Comparison of ENCODE assay signal across 26 cellular contexts in the genomic region with DNA sequence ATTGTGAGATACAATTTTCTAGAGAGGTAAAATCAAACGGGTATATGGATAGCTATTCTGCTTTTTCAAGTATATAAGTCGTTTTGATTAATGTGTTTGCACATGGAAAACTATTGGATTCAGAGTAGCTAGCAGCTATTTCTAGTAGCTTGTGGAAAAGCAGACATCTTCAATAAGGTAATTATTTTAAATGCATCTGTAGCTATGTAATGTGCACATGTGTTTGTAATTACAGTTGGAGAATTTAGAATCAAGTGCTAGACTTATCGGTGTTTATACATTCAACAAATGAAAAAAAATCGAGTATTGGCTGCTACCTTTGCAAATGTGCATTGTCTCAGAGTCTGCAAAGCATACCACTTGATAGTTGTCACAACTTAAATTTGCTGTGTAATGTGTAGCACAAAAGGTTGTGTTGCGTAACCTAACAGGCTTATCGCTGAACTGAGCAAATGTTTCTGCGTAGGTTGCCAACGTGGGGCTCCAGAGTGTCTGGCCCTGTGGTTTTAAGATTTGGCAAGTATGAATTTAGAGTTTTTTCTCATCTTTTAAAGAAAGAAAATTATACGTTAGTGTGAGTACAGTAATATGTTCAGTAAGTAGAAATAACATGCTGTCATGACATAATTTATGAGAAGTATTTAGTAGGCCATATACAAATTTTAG. TPM values are rescaled to one million over a fixed set of nuclear protein-coding genes. Genes with fewer than 3 reads are reported as not detected.
DNase-seq lines count a peak whose midpoint lies in the region; ATAC-seq, FAIRE-seq and TF ChIP-seq lines count a peak whose summit lies in the region.
"Had no signal": no experiment of that assay in that cellular context is flagged by ENCODE, and none has a peak within 500 bp of the region (broad histone marks: within the 10 kb centered on the region; RNA-seq: fewer than 3 reads in every experiment).

No MANE protein-coding gene starts in this region.

- H3K4me3 Mint-ChIP-seq in astrocyte (ENCODE audit: unreplicated experiment) = no peak overlapping the region
- H3K4me3 Mint-ChIP-seq: immature natural killer cell; naive B cell; stimulated activated naive CD8-positive, alpha-beta T cell treated with anti-CD3 and anti-CD28 coated beads, Interleukin-15, Interleukin-2, amounts not matched to agents 100 ng/mL and 50 ng/mL, for 24 hours; T-helper 2 cell treated with Interferon-gamma antibody and Interleukin-4, amounts not matched to agents 5 μg/mL and 100 μg/mL, for 36 hours had no signal

- H3K4me3 ChIP-seq in astrocyte (ENCODE audit: insufficient read depth, low read depth, low read length) = no peak overlapping the region
- H3K4me3 ChIP-seq in left lung = no peak overlapping the region
- H3K4me3 ChIP-seq in coronary artery = no peak overlapping the region
- H3K4me3 ChIP-seq in adrenal gland = no peak overlapping the region
- H3K4me3 ChIP-seq: BLaER1, esophagus muscularis mucosa, heart right ventricle, lung, pancreas, sigmoid colon, SJCRH30 had no signal

- H3K9ac ChIP-seq in astrocyte (ENCODE audit: low read length) = no peak overlapping the region
- H3K9ac ChIP-seq: BLaER1 had no signal

- no peaks in the 10 kb centered on the region for H3K36me3 Mint-ChIP-seq in astrocyte (ENCODE audit: low read depth, unreplicated experiment)
- H3K36me3 Mint-ChIP-seq: activated naive CD4-positive, alpha-beta T cell treated with anti-CD3 and anti-CD28 coated beads, Interleukin-2, amount 50 U/mL, for 72 hours; immature natural killer cell; naive B cell had no signal

- H3K27ac ChIP-seq in astrocyte (ENCODE audit: low read depth, low read length) (no peak overlapping the region), left lung (no peak overlapping the region), coronary artery (no peak overlapping the region), adrenal gland (no peak overlapping the region)
- H3K27ac ChIP-seq: BLaER1, esophagus muscularis mucosa, heart right ventricle, pancreas, sigmoid colon, SJCRH30 had no signal

- no peaks in the 10 kb centered on the region for H3K27me3 Mint-ChIP-seq in astrocyte (ENCODE audit: low read depth, unreplicated experiment)
- H3K27me3 Mint-ChIP-seq: naive B cell; stimulated activated naive CD8-positive, alpha-beta T cell treated with anti-CD3 and anti-CD28 coated beads, Interleukin-15, Interleukin-2, amounts not matched to agents 100 ng/mL and 50 ng/mL, for 24 hours had no signal

- H3K4me1 Mint-ChIP-seq in astrocyte (ENCODE audit: low read depth, unreplicated experiment) = no peaks in the 10 kb centered on the region
- H3K4me1 Mint-ChIP-seq: naive B cell had no signal

- no peak overlapping the region for H2AFZ ChIP-seq in astrocyte (ENCODE audit: low read depth, low read length)

- H3K27ac Mint-ChIP-seq in astrocyte (ENCODE audit: unreplicated experiment) = no peak overlapping the region
- H3K27ac Mint-ChIP-seq: activated naive CD4-positive, alpha-beta T cell treated with anti-CD3 and anti-CD28 coated beads, Interleukin-2, amount 50 U/mL, for 72 hours; immature natural killer cell; naive B cell; stimulated activated naive CD8-positive, alpha-beta T cell treated with anti-CD3 and anti-CD28 coated beads, Interleukin-15, Interleukin-2, amounts not matched to agents 100 ng/mL and 50 ng/mL, for 24 hours; T-helper 2 cell treated with Interferon-gamma antibody and Interleukin-4, amounts not matched to agents 5 μg/mL and 100 μg/mL, for 36 hours had no signal

- TF ChIP-seq EP300 in Ishikawa (IDR thresholded peaks at IDR 0.05; ENCODE audit: borderline replicate concordance) = no peak

- H3K27me3 ChIP-seq in astrocyte (ENCODE audit: insufficient read depth, low read length) (no peaks in the 10 kb centered on the region), left lung (no peaks in the 10 kb centered on the region), adrenal gland (no peaks in the 10 kb centered on the region)
- H3K27me3 ChIP-seq: BLaER1, esophagus muscularis mucosa, heart right ventricle, pancreas, sigmoid colon, SJCRH30 had no signal

- intact Hi-C loops in left lung (cut with DNase I) (no loop called here), adrenal gland (cut with DNase I) (no loop called here)

- no peak for TF ChIP-seq CTCF in AG09319 (IDR thresholded peaks at IDR 0.05; ENCODE audit: low read depth, low read length)
- TF ChIP-seq CTCF in astrocyte (IDR thresholded peaks at IDR 0.05; ENCODE audit: insufficient read depth, low read depth, low read length) = no peak
- TF ChIP-seq CTCF in left lung (IDR thresholded peaks at IDR 0.05) = no peak
- TF ChIP-seq CTCF in coronary artery (IDR thresholded peaks at IDR 0.05) = no peak
- TF ChIP-seq CTCF in adrenal gland (IDR thresholded peaks at IDR 0.05) = no peak

- H4K20me1 ChIP-seq in astrocyte (ENCODE audit: insufficient read depth, low read length) = no peaks in the 10 kb centered on the region
- H4K20me1 ChIP-seq: BLaER1 had no signal

- no peak for TF ChIP-seq RAD21 in Ishikawa (IDR thresholded peaks at IDR 0.05; ENCODE audit: low read depth)

- H3K4me1 ChIP-seq in astrocyte (ENCODE audit: insufficient read depth, low read length) (no peaks in the 10 kb centered on the region), left lung (no peaks in the 10 kb centered on the region), adrenal gland (replicated peaks in 1 of 2) (no peaks in the 10 kb centered on the region)
- H3K4me1 ChIP-seq: BLaER1, esophagus muscularis mucosa, heart right ventricle, pancreas, SJCRH30 had no signal

- H3K36me3 ChIP-seq in astrocyte (ENCODE audit: insufficient read depth, low read length) (no peaks in the 10 kb centered on the region), left lung (peaks cover 0 to 9% of the 10 kb centered on the region in 2 donors), adrenal gland (replicated peaks in 1 of 2) (no peaks in the 10 kb centered on the region)
- H3K36me3 ChIP-seq: BLaER1, pancreas, SJCRH30 had no signal

- no peaks in the 10 kb centered on the region for H3K9me3 Mint-ChIP-seq in astrocyte (ENCODE audit: unreplicated experiment)
- H3K9me3 Mint-ChIP-seq: stimulated activated naive CD8-positive, alpha-beta T cell treated with anti-CD3 and anti-CD28 coated beads, Interleukin-15, Interleukin-2, amounts not matched to agents 100 ng/mL and 50 ng/mL, for 24 hours; T-helper 2 cell treated with Interferon-gamma antibody and Interleukin-4, amounts not matched to agents 5 μg/mL and 100 μg/mL, for 36 hours had no signal

- no peak overlapping the region for H3K4me2 ChIP-seq in astrocyte (ENCODE audit: low read length)
- H3K4me2 ChIP-seq: BLaER1 had no signal

- 81 to 89% (median 82%) methylated on average over 9 of the region's 9 CpGs for WGBS in adrenal gland, 4 donors

- DNase-seq in AG09319 (ENCODE audit: extremely low read depth, low read depth) (peak; percentile 50), astrocyte (ENCODE audit: low read depth) (peak; percentile 92), left lung (no peak), D341Med (ENCODE audit: low spot score) (no peak), coronary artery (ENCODE audit: low spot score) (no peak), adrenal gland (no peak)
- DNase-seq: activated CD8-positive, alpha-beta memory T cell treated with anti-CD3 and anti-CD28 coated beads for 24 hours; heart right ventricle; immature natural killer cell; naive B cell; NCI-H1694 treated with DMSO at 0.1 percent for 48 hours; NCI-H524 treated with DMSO at 0.1 percent for 48 hours; pancreas; PC-3; sigmoid colon; SJCRH30 had no signal

- no peak for FAIRE-seq in astrocyte (lab: Jason Lieb, UNC)
- FAIRE-seq: bronchial epithelial cell, D721Med, pancreas had no signal

- ATAC-seq in left lung = peak; percentile 49
- ATAC-seq: activated CD4-positive, CD25-positive, alpha-beta regulatory T cell treated with anti-CD3 and anti-CD28 coated beads, Interleukin-2, amount 50 U/mL, for 24 hours; activated naive CD4-positive, alpha-beta T cell treated with anti-CD3 and anti-CD28 coated beads, Interleukin-2, amount 50 U/mL, for 72 hours; pancreas; PC-3 had no signal

- H3K9me3 ChIP-seq in astrocyte (ENCODE audit: insufficient read depth, low read depth, low read length) = no peaks in the 10 kb centered on the region
- H3K9me3 ChIP-seq in left lung = peaks cover 0 to 4% of the 10 kb centered on the region in 2 donors
- no peaks in the 10 kb centered on the region for H3K9me3 ChIP-seq in adrenal gland (replicated peaks in 1 of 3)
- H3K9me3 ChIP-seq: esophagus muscularis mucosa, heart right ventricle, pancreas, sigmoid colon, SJCRH30 had no signal

- no peaks in the 10 kb centered on the region for H3K79me2 ChIP-seq in astrocyte (ENCODE audit: insufficient read depth, low read length)

- no peak for TF ChIP-seq POLR2A in adrenal gland (IDR thresholded peaks at IDR 0.05)

TF ChIP-seq in Ishikawa, 13 proteins besides CTCF, POLR2A, EP300 and RAD21:
- no peak for TF ChIP-seq TEAD4 (IDR thresholded peaks at IDR 0.05)
- TF ChIP-seq CREB1 (IDR thresholded peaks at IDR 0.05; ENCODE audit: low read depth) = no peak
- TF ChIP-seq CEBPB (IDR thresholded peaks at IDR 0.05) = peak; percentile 62; the same call in 1 of the 2 replicates
TF ChIP-seq in Ishikawa: peak in this region for 1.

RNA-seq across cellular contexts. Expression of a gene that starts 44.3 kb away (rescaled TPM):
- total RNA-seq in astrocyte (1.7 and 2.2 TPM in 2 replicates), left lung (10 to 100 TPM; 17.2 to 39.0 TPM), adrenal gland (1 to 10 TPM; 1.9 to 4.4 (median 3.0) TPM)
- 1 to 10 TPM; 1.6 to 2.5 (median 1.8) TPM for polyA plus RNA-seq in adrenal gland
- polyA plus RNA-seq: immature natural killer cell had no signal

Comparison
In these comparisons a context has a peak if more than half of its experiments do, and no peak if none do; other contexts are left out.
1. DNase-seq: peak in AG09319 (single experiment) and astrocyte (single experiment); none in left lung (0 of 2), D341Med (single experiment), coronary artery (single experiment) and adrenal gland (0 of 7).